In the genomic region with DNA sequence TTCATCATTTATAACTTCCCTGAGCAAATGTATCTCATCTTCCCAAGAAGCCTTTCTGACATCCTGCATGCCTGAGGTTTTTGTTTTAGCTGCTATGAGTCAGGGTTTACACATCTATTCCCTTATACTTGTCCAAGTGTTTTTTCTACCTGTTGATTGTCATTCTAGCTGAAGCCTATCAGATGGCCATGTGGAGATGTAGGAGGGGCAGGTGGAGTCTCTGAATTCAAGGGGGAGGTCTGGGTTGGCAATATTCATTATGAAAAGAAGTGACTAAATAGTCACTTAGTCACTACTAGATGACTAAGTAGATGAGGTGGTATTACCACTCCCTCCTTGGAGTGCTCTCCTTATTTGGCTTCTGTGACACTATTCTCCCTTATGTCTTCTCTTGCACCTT, we compare ENCODE assay signal across 14 cellular contexts. TPM values are rescaled to one million over a fixed set of nuclear protein-coding genes. Genes with fewer than 3 reads are reported as not detected.
DNase-seq lines count a peak whose midpoint lies in the region; ATAC-seq and TF ChIP-seq lines count a peak whose summit lies in the region.
"Had no signal": no experiment of that assay in that cellular context is flagged by ENCODE, and none has a peak within 500 bp of the region (broad histone marks: within the 10 kb centered on the region; RNA-seq: fewer than 3 reads in every experiment).

No MANE protein-coding gene starts in this region.

- intact Hi-C loops in natural killer cell (cut with micrococcal nuclease) = no loop called here

- no peak overlapping the region for H3K4me3 ChIP-seq in RWPE2 (ENCODE audit: severe bottlenecking)
- H3K4me3 ChIP-seq: sigmoid colon had no signal

- H3K36me3 ChIP-seq in RWPE2 (ENCODE audit: low read depth) = no peaks in the 10 kb centered on the region
- H3K36me3 ChIP-seq: sigmoid colon had no signal

- H3K9me3 ChIP-seq in RWPE2 (ENCODE audit: severe bottlenecking) = no peaks in the 10 kb centered on the region
- H3K9me3 ChIP-seq: sigmoid colon had no signal

- H3K4me1 Mint-ChIP-seq in natural killer cell treated with Interleukin-12 subunit alpha and Interleukin-12 subunit beta and Interleukin-15 and Interleukin-18, amount 100 ng/mL, for 72 hours (ENCODE audit: low read depth in 2 of 2) = peaks cover 6 to 9% of the 10 kb centered on the region in 2 donors
- H3K4me1 Mint-ChIP-seq in natural killer cell = no peaks in the 10 kb centered on the region
- H3K4me1 Mint-ChIP-seq in stimulated activated naive CD8-positive, alpha-beta T cell treated with anti-CD3 and anti-CD28 coated beads, Interleukin-15, amount 100 ng/mL, for 72 hours = no peaks in the 10 kb centered on the region

- H3K4me1 ChIP-seq in RWPE2 (ENCODE audit: insufficient read depth, poor library complexity, severe bottlenecking) = peaks cover 14% of the 10 kb centered on the region
- H3K4me1 ChIP-seq in foreskin keratinocyte = peaks cover 13% of the 10 kb centered on the region
- H3K4me1 ChIP-seq: sigmoid colon had no signal

- TF ChIP-seq CTCF in natural killer cell (IDR thresholded peaks at IDR 0.05) (no peak), RWPE2 (IDR thresholded peaks at IDR 0.05; ENCODE audit: poor library complexity, severe bottlenecking) (no peak), foreskin keratinocyte (conservative IDR thresholded peaks at IDR 0.05) (no peak)

- no peaks in the 10 kb centered on the region for H3K27me3 ChIP-seq in RWPE2 (ENCODE audit: insufficient read depth, poor library complexity, severe bottlenecking)
- no peaks in the 10 kb centered on the region for H3K27me3 ChIP-seq in foreskin keratinocyte
- H3K27me3 ChIP-seq: sigmoid colon had no signal

- no peaks in the 10 kb centered on the region for H3K9me3 Mint-ChIP-seq in natural killer cell treated with Interleukin-12 subunit alpha and Interleukin-12 subunit beta and Interleukin-15 and Interleukin-18, amount 100 ng/mL, for 72 hours
- no peaks in the 10 kb centered on the region for H3K9me3 Mint-ChIP-seq in natural killer cell
- no peaks in the 10 kb centered on the region for H3K9me3 Mint-ChIP-seq in stimulated activated naive CD8-positive, alpha-beta T cell treated with anti-CD3 and anti-CD28 coated beads, Interleukin-15, amount 100 ng/mL, for 72 hours
- H3K9me3 Mint-ChIP-seq: CD14-positive monocyte had no signal

- H3K27ac Mint-ChIP-seq in natural killer cell treated with Interleukin-12 subunit alpha and Interleukin-12 subunit beta and Interleukin-15 and Interleukin-18, amount 100 ng/mL, for 72 hours = no peak overlapping the region
- H3K27ac Mint-ChIP-seq in natural killer cell = no peak overlapping the region
- no peak overlapping the region for H3K27ac Mint-ChIP-seq in stimulated activated naive CD8-positive, alpha-beta T cell treated with anti-CD3 and anti-CD28 coated beads, Interleukin-15, amount 100 ng/mL, for 72 hours
- H3K27ac Mint-ChIP-seq: CD14-positive monocyte had no signal

- H3K4me3 Mint-ChIP-seq in natural killer cell treated with Interleukin-12 subunit alpha and Interleukin-12 subunit beta and Interleukin-15 and Interleukin-18, amount 100 ng/mL, for 72 hours = no peak overlapping the region
- H3K4me3 Mint-ChIP-seq in natural killer cell = no peak overlapping the region
- H3K4me3 Mint-ChIP-seq in stimulated activated naive CD8-positive, alpha-beta T cell treated with anti-CD3 and anti-CD28 coated beads, Interleukin-15, amount 100 ng/mL, for 72 hours = no peak overlapping the region
- H3K4me3 Mint-ChIP-seq: CD14-positive monocyte had no signal

- peak overlapping the region; percentile 77 for H3K27ac ChIP-seq in RWPE2 (ENCODE audit: poor library complexity, severe bottlenecking)
- H3K27ac ChIP-seq in foreskin keratinocyte = peak overlapping the region; percentile 48
- H3K27ac ChIP-seq: sigmoid colon had no signal

- peaks cover 13 to 22% of the 10 kb centered on the region in 2 donors for H3K27me3 Mint-ChIP-seq in natural killer cell treated with Interleukin-12 subunit alpha and Interleukin-12 subunit beta and Interleukin-15 and Interleukin-18, amount 100 ng/mL, for 72 hours
- H3K27me3 Mint-ChIP-seq in natural killer cell (ENCODE audit: low read depth in 2 of 2) = peaks cover 3 to 7% of the 10 kb centered on the region in 2 donors
- no peaks in the 10 kb centered on the region for H3K27me3 Mint-ChIP-seq in stimulated activated naive CD8-positive, alpha-beta T cell treated with anti-CD3 and anti-CD28 coated beads, Interleukin-15, amount 100 ng/mL, for 72 hours

- ATAC-seq in natural killer cell treated with Interleukin-12 subunit alpha and Interleukin-12 subunit beta and Interleukin-15 and Interleukin-18, amount 100 ng/mL, for 72 hours = peak; percentile 57 to 82
- ATAC-seq in natural killer cell (no peak), RWPE2 (ENCODE audit: low read depth) (peak; percentile 99), foreskin keratinocyte (peak; percentile 99), GM21825 (IDR thresholded peaks at IDR 0.05; ENCODE audit: unreplicated experiment) (no peak), GM19467 (IDR thresholded peaks at IDR 0.05; ENCODE audit: unreplicated experiment) (no peak)
- peak; percentile 88 for ATAC-seq in stimulated activated naive CD8-positive, alpha-beta T cell treated with anti-CD3 and anti-CD28 coated beads, Interleukin-15, amount 100 ng/mL, for 72 hours

- H3K36me3 Mint-ChIP-seq in natural killer cell treated with Interleukin-12 subunit alpha and Interleukin-12 subunit beta and Interleukin-15 and Interleukin-18, amount 100 ng/mL, for 72 hours = no peaks in the 10 kb centered on the region
- no peaks in the 10 kb centered on the region for H3K36me3 Mint-ChIP-seq in natural killer cell
- H3K36me3 Mint-ChIP-seq: CD14-positive monocyte had no signal

- DNase-seq in natural killer cell treated with Interleukin-12 subunit alpha and Interleukin-12 subunit beta and Interleukin-15 and Interleukin-18, amount 100 ng/mL, for 72 hours (ENCODE audit: low spot score) = no peak
- DNase-seq in natural killer cell (no peak), RWPE2 (ENCODE audit: low spot score) (peak; percentile 72), foreskin keratinocyte (peak; percentile 98 to 99), iPS-NIHi11 (ENCODE audit: low spot score) (no peak)
- no peak for DNase-seq in stimulated activated naive CD8-positive, alpha-beta T cell treated with anti-CD3 and anti-CD28 coated beads, Interleukin-15, amount 100 ng/mL, for 72 hours
- DNase-seq: glutamatergic neuron; NCI-H82; sigmoid colon; stimulated activated naive CD4-positive, alpha-beta T cell; T-helper 1 cell had no signal

RNA-seq across cellular contexts. Expression of gene XCL1, which starts 52.4 kb away (rescaled TPM):
- 1 to 10 TPM; 4.1 to 4.4 TPM for total RNA-seq in natural killer cell treated with Interleukin-12 subunit alpha and Interleukin-12 subunit beta and Interleukin-15 and Interleukin-18, amount 100 ng/mL, for 72 hours
- total RNA-seq in natural killer cell = 10 to 100 TPM; 11.4 to 23.8 (median 16.1) TPM
- total RNA-seq in foreskin keratinocyte = not detected in 2 replicates
- not detected in 2 replicates for polyA plus RNA-seq in foreskin keratinocyte
- polyA plus RNA-seq: CD14-positive monocyte had no signal

Comparison
In these comparisons a context has a peak if more than half of its experiments do, and no peak if none do; other contexts are left out.
1. ATAC-seq: peak in natural killer cell treated with Interleukin-12 subunit alpha and Interleukin-12 subunit beta and Interleukin-15 and Interleukin-18, amount 100 ng/mL, for 72 hours (2 of 2), RWPE2 (single experiment), foreskin keratinocyte (single experiment) and stimulated activated naive CD8-positive, alpha-beta T cell treated with anti-CD3 and anti-CD28 coated beads, Interleukin-15, amount 100 ng/mL, for 72 hours (single experiment); none in natural killer cell (0 of 3), GM21825 (single experiment) and GM19467 (single experiment).
2. DNase-seq: peak in RWPE2 (single experiment) and foreskin keratinocyte (2 of 2); none in natural killer cell treated with Interleukin-12 subunit alpha and Interleukin-12 subunit beta and Interleukin-15 and Interleukin-18, amount 100 ng/mL, for 72 hours (single experiment), natural killer cell (single experiment), stimulated activated naive CD8-positive, alpha-beta T cell treated with anti-CD3 and anti-CD28 coated beads, Interleukin-15, amount 100 ng/mL, for 72 hours (0 of 2) and iPS-NIHi11 (single experiment).